In genomic region chr3:72343078-72343477, GRCh38 we compare ENCODE assay signal across 10 cellular contexts.
A peak's percentile ranks its signal among the peaks of the same experiment; 100 is the strongest.
DNase-seq lines count a peak whose midpoint lies in the region; ATAC-seq and TF ChIP-seq lines count a peak whose summit lies in the region.
"Had no signal": no experiment of that assay in that cellular context is flagged by ENCODE, and none has a peak within 500 bp of the region (broad histone marks: within the 10 kb centered on the region; RNA-seq: fewer than 3 reads in every experiment).

No MANE protein-coding gene starts in this region.

- H3K79me2 ChIP-seq in fibroblast of lung (ENCODE audit: control insufficient read depth, insufficient read depth, low read length), result no peaks in the 10 kb centered on the region

- no peak overlapping the region for H3K4me3 ChIP-seq in fibroblast of lung (replicated peaks in 1 of 4; ENCODE audit: control extremely low read depth in 1 of 4, insufficient read depth in 1 of 4, low read depth in 3 of 4, low read length in 4 of 4)

- peaks cover 10% of the 10 kb centered on the region for H3K4me1 ChIP-seq in fibroblast of lung (ENCODE audit: control insufficient read depth, extremely low read depth, insufficient read depth, low read length)

- H3K9me3 Mint-ChIP-seq in activated CD8-positive, alpha-beta T cell treated with anti-CD3 and anti-CD28 coated beads for 36 hours, result no peaks in the 10 kb centered on the region
- H3K9me3 Mint-ChIP-seq in stimulated activated effector memory CD8-positive, alpha-beta T cell treated with anti-CD3 and anti-CD28 coated beads, Interleukin-12 subunit alpha, Interleukin-12 subunit beta, amount 100 ng/mL, for 72 hours, result no peaks in the 10 kb centered on the region
- H3K9me3 Mint-ChIP-seq: nephron had no signal

- peak; percentile 58 for ATAC-seq in activated CD8-positive, alpha-beta T cell treated with anti-CD3 and anti-CD28 coated beads for 36 hours
- ATAC-seq in stimulated activated effector memory CD8-positive, alpha-beta T cell treated with anti-CD3 and anti-CD28 coated beads, Interleukin-12 subunit alpha, Interleukin-12 subunit beta, amount 100 ng/mL, for 72 hours, result peak; percentile 16
- no peak for ATAC-seq in GM18511 (IDR thresholded peaks at IDR 0.05; ENCODE audit: unreplicated experiment)

- H3K36me3 ChIP-seq in fibroblast of lung (ENCODE audit: control insufficient read depth, insufficient read depth, low read length), result no peaks in the 10 kb centered on the region

- POLR2A ChIA-PET in activated CD8-positive, alpha-beta T cell treated with anti-CD3 and anti-CD28 coated beads for 36 hours (lab: Charles Lee), result no interaction called here

- no peaks in the 10 kb centered on the region for H3K9me3 ChIP-seq in fibroblast of lung (ENCODE audit: control insufficient read depth, insufficient read depth, low read depth, low read length)

- peaks cover 51% of the 10 kb centered on the region for H3K4me1 Mint-ChIP-seq in activated CD8-positive, alpha-beta T cell treated with anti-CD3 and anti-CD28 coated beads for 36 hours (ENCODE audit: low read depth)
- peaks cover 45% of the 10 kb centered on the region for H3K4me1 Mint-ChIP-seq in stimulated activated effector memory CD8-positive, alpha-beta T cell treated with anti-CD3 and anti-CD28 coated beads, Interleukin-12 subunit alpha, Interleukin-12 subunit beta, amount 100 ng/mL, for 72 hours

- no peaks in the 10 kb centered on the region for H3K36me3 Mint-ChIP-seq in activated CD8-positive, alpha-beta T cell treated with anti-CD3 and anti-CD28 coated beads for 36 hours (ENCODE audit: low read depth)
- no peaks in the 10 kb centered on the region for H3K36me3 Mint-ChIP-seq in stimulated activated effector memory CD8-positive, alpha-beta T cell treated with anti-CD3 and anti-CD28 coated beads, Interleukin-12 subunit alpha, Interleukin-12 subunit beta, amount 100 ng/mL, for 72 hours

- H3K4me2 ChIP-seq in fibroblast of lung (ENCODE audit: extremely low read depth, insufficient read depth, low read length), result no peak overlapping the region

- CTCF ChIA-PET in activated CD8-positive, alpha-beta T cell treated with anti-CD3 and anti-CD28 coated beads for 36 hours (lab: Charles Lee), result no interaction called here

- no peaks in the 10 kb centered on the region for H4K20me1 ChIP-seq in fibroblast of lung (ENCODE audit: control insufficient read depth, extremely low read depth, insufficient read depth, low read length)

- H3K9ac ChIP-seq in fibroblast of lung (ENCODE audit: insufficient read depth, low read length), result no peak overlapping the region

- TF ChIP-seq CTCF in activated CD8-positive, alpha-beta T cell treated with anti-CD3 and anti-CD28 coated beads for 36 hours (IDR thresholded peaks at IDR 0.05), result no peak
- TF ChIP-seq CTCF in fibroblast of lung (conservative IDR thresholded peaks at IDR 0.05 in 1 of 2, IDR thresholded peaks at IDR 0.05 in 1 of 2; ENCODE audit: low read depth in 1 of 2, low read length in 2 of 2), result no peak

- no peaks in the 10 kb centered on the region for H3K27me3 Mint-ChIP-seq in activated CD8-positive, alpha-beta T cell treated with anti-CD3 and anti-CD28 coated beads for 36 hours

- H3K4me3 Mint-ChIP-seq in activated CD8-positive, alpha-beta T cell treated with anti-CD3 and anti-CD28 coated beads for 36 hours, result no peak overlapping the region
- no peak overlapping the region for H3K4me3 Mint-ChIP-seq in stimulated activated effector memory CD8-positive, alpha-beta T cell treated with anti-CD3 and anti-CD28 coated beads, Interleukin-12 subunit alpha, Interleukin-12 subunit beta, amount 100 ng/mL, for 72 hours
- H3K4me3 Mint-ChIP-seq: nephron had no signal

- no peaks in the 10 kb centered on the region for H3K27me3 ChIP-seq in fibroblast of lung (ENCODE audit: control insufficient read depth, insufficient read depth, low read length)

- no peak overlapping the region for H3K27ac ChIP-seq in fibroblast of lung (ENCODE audit: insufficient read depth, low read length)
- H3K27ac ChIP-seq in caudate nucleus (ENCODE audit: low read depth, low read length), result no peak overlapping the region

- intact Hi-C loops in activated CD8-positive, alpha-beta T cell treated with anti-CD3 and anti-CD28 coated beads for 36 hours (cut with micrococcal nuclease), result no loop called here

- H3K27ac Mint-ChIP-seq in activated CD8-positive, alpha-beta T cell treated with anti-CD3 and anti-CD28 coated beads for 36 hours, result peak overlapping the region; percentile 58
- H3K27ac Mint-ChIP-seq in stimulated activated effector memory CD8-positive, alpha-beta T cell treated with anti-CD3 and anti-CD28 coated beads, Interleukin-12 subunit alpha, Interleukin-12 subunit beta, amount 100 ng/mL, for 72 hours, result peak overlapping the region; percentile 68

- peak; percentile 29 to 42 for DNase-seq in activated CD4-positive, alpha-beta T cell treated with anti-CD3 and anti-CD28 coated beads for 4 hours
- DNase-seq in activated CD4-positive, alpha-beta T cell treated with anti-CD3 and anti-CD28 coated beads, Interleukin-2, amount 50 U/mL, for 1 hour, result no peak
- peak; percentile 66 for DNase-seq in activated CD8-positive, alpha-beta T cell treated with anti-CD3 and anti-CD28 coated beads for 36 hours
- peak; percentile 43 to 77 for DNase-seq in fibroblast of lung (ENCODE audit: low read depth in 2 of 2)
- peak in 1 of 2 donors; percentile 58 for DNase-seq in stimulated activated effector memory CD8-positive, alpha-beta T cell treated with anti-CD3 and anti-CD28 coated beads, Interleukin-12 subunit alpha, Interleukin-12 subunit beta, amount 100 ng/mL, for 72 hours (ENCODE audit: low spot score in 2 of 2)
- no peak for DNase-seq in SW480 (ENCODE audit: low spot score)
- DNase-seq in caudate nucleus (lab: John Stamatoyannopoulos, UW), result no peak
- DNase-seq: NCI-H526 treated with DMSO at 0.1 percent for 48 hours had no signal

- H2AFZ ChIP-seq in fibroblast of lung (ENCODE audit: low read length), result no peak overlapping the region

Comparison
In these comparisons a context has a peak if more than half of its experiments do, and no peak if none do; other contexts are left out.
1. DNase-seq: peak in activated CD4-positive, alpha-beta T cell treated with anti-CD3 and anti-CD28 coated beads for 4 hours (2 of 2), activated CD8-positive, alpha-beta T cell treated with anti-CD3 and anti-CD28 coated beads for 36 hours (single experiment) and fibroblast of lung (2 of 2); none in activated CD4-positive, alpha-beta T cell treated with anti-CD3 and anti-CD28 coated beads, Interleukin-2, amount 50 U/mL, for 1 hour (single experiment), SW480 (single experiment) and caudate nucleus (0 of 61).